ENCODE assay signal across 16 cellular contexts in genomic region chr2:157779794-157780193, GRCh38.
A peak's percentile ranks its signal among the peaks of the same experiment; 100 is the strongest.
DNase-seq lines count a peak whose midpoint lies in the region; ATAC-seq lines count a peak whose summit lies in the region.
"Had no signal": no experiment of that assay in that cellular context is flagged by ENCODE, and none has a peak within 500 bp of the region (broad histone marks: within the 10 kb centered on the region; RNA-seq: fewer than 3 reads in every experiment).

No MANE protein-coding gene starts in this region.

- no peak overlapping the region for H3K4me3 Mint-ChIP-seq in activated CD4-positive, alpha-beta T cell treated with anti-CD3 and anti-CD28 coated beads, Interleukin-2, amount 10 ng/mL, durations not matched to agents 24 days and 14 days
- H3K4me3 Mint-ChIP-seq in stimulated activated memory B cell treated with anti-CD40 and anti-IgM and Interleukin-4, amounts not matched to agents 10 μg/mL and 1 μg/mL and 100 μg/mL, for 72 hours = no peak overlapping the region
- H3K4me3 Mint-ChIP-seq: CD4-positive, CD25-positive, alpha-beta regulatory T cell; CD8-positive, alpha-beta memory T cell had no signal

- H3K9me3 Mint-ChIP-seq in activated CD4-positive, alpha-beta T cell treated with anti-CD3 and anti-CD28 coated beads, Interleukin-2, amount 10 ng/mL, durations not matched to agents 24 days and 14 days = no peaks in the 10 kb centered on the region
- H3K9me3 Mint-ChIP-seq in stimulated activated memory B cell treated with anti-CD40 and anti-IgM and Interleukin-4, amounts not matched to agents 10 μg/mL and 1 μg/mL and 100 μg/mL, for 72 hours = no peaks in the 10 kb centered on the region
- H3K9me3 Mint-ChIP-seq: CD4-positive, CD25-positive, alpha-beta regulatory T cell; CD8-positive, alpha-beta memory T cell had no signal

- DNase-seq in activated CD4-positive, alpha-beta T cell treated with anti-CD3 and anti-CD28 coated beads, Interleukin-2, amount 10 ng/mL, durations not matched to agents 24 days and 14 days = no peak
- DNase-seq in activated CD4-positive, alpha-beta T cell treated with anti-CD3 and anti-CD28 coated beads for 1 hour = no peak
- DNase-seq in DMS53 (lab: John Stamatoyannopoulos, UW) (peak; percentile 56), kidney tubule cell (ENCODE audit: low spot score) (peak; percentile 78), NCI-H1436 (lab: John Stamatoyannopoulos, UW) (no peak)
- DNase-seq: ACHN; BE2C; C1 segment of cervical spinal cord; CD4-positive, CD25-positive, alpha-beta regulatory T cell; CD8-positive, alpha-beta memory T cell; COR-L47; DMS79 treated with DMSO at 0.1 percent for 48 hours; GF-D8; GM23248 had no signal

- no peak for ATAC-seq in stimulated activated memory B cell treated with anti-CD40 and anti-IgM and Interleukin-4, amounts not matched to agents 10 μg/mL and 1 μg/mL and 100 μg/mL, for 72 hours
- no peak for ATAC-seq in GM19467 (IDR thresholded peaks at IDR 0.05; ENCODE audit: unreplicated experiment)

- peaks cover 42% of the 10 kb centered on the region for H3K36me3 Mint-ChIP-seq in activated CD4-positive, alpha-beta T cell treated with anti-CD3 and anti-CD28 coated beads, Interleukin-2, amount 10 ng/mL, durations not matched to agents 24 days and 14 days (ENCODE audit: low read depth)
- peaks cover 27% of the 10 kb centered on the region for H3K36me3 Mint-ChIP-seq in stimulated activated memory B cell treated with anti-CD40 and anti-IgM and Interleukin-4, amounts not matched to agents 10 μg/mL and 1 μg/mL and 100 μg/mL, for 72 hours

- H3K27me3 Mint-ChIP-seq in activated CD4-positive, alpha-beta T cell treated with anti-CD3 and anti-CD28 coated beads, Interleukin-2, amount 10 ng/mL, durations not matched to agents 24 days and 14 days = no peaks in the 10 kb centered on the region
- no peaks in the 10 kb centered on the region for H3K27me3 Mint-ChIP-seq in stimulated activated memory B cell treated with anti-CD40 and anti-IgM and Interleukin-4, amounts not matched to agents 10 μg/mL and 1 μg/mL and 100 μg/mL, for 72 hours
- H3K27me3 Mint-ChIP-seq: CD4-positive, CD25-positive, alpha-beta regulatory T cell; CD8-positive, alpha-beta memory T cell had no signal

- H3K27ac Mint-ChIP-seq in activated CD4-positive, alpha-beta T cell treated with anti-CD3 and anti-CD28 coated beads, Interleukin-2, amount 10 ng/mL, durations not matched to agents 24 days and 14 days = peak overlapping the region; percentile 73
- peak overlapping the region; percentile 8 for H3K27ac Mint-ChIP-seq in stimulated activated memory B cell treated with anti-CD40 and anti-IgM and Interleukin-4, amounts not matched to agents 10 μg/mL and 1 μg/mL and 100 μg/mL, for 72 hours

- peaks cover 48% of the 10 kb centered on the region for H3K4me1 Mint-ChIP-seq in activated CD4-positive, alpha-beta T cell treated with anti-CD3 and anti-CD28 coated beads, Interleukin-2, amount 10 ng/mL, durations not matched to agents 24 days and 14 days
- peaks cover 17% of the 10 kb centered on the region for H3K4me1 Mint-ChIP-seq in stimulated activated memory B cell treated with anti-CD40 and anti-IgM and Interleukin-4, amounts not matched to agents 10 μg/mL and 1 μg/mL and 100 μg/mL, for 72 hours

- intact Hi-C loops in activated CD4-positive, alpha-beta T cell treated with anti-CD3 and anti-CD28 coated beads, Interleukin-2, amount 10 ng/mL, durations not matched to agents 24 days and 14 days (cut with micrococcal nuclease) = loop anchor here (5.0 kb wide), 2 partner anchors 58 to 287 kb away; no protein-coding TSS in a partner anchor

Comparison
In these comparisons a context has a peak if more than half of its experiments do, and no peak if none do; other contexts are left out.
1. DNase-seq: peak in DMS53 (single experiment) and kidney tubule cell (single experiment); none in activated CD4-positive, alpha-beta T cell treated with anti-CD3 and anti-CD28 coated beads, Interleukin-2, amount 10 ng/mL, durations not matched to agents 24 days and 14 days (single experiment), activated CD4-positive, alpha-beta T cell treated with anti-CD3 and anti-CD28 coated beads for 1 hour (single experiment) and NCI-H1436 (single experiment).